1 cellular context compared by ENCODE assay signal in the genomic region with DNA sequence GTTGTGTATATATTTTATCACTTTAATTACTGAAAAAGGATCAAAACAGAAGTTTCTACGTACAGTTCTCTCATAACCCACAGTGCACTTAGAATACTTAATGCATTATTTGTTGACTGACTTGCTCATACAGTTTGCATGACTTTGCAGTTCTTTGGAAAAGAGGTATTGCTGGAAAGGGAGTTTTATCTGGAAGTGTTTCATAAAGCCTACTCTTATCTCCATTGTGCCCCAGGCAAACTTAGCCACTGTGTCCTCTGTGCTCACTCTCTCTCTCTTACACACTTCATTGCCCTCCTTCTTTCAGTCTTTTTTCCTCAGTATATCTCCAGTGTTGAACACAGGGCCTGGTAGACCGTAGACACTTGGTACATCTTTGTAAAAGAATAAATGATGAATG.
TF ChIP-seq lines count a peak whose summit lies in the region.

No MANE protein-coding gene starts in this region.

TF ChIP-seq in GM23338, 12 proteins besides CTCF, POLR2A, EP300 and RAD21 (continued from another document):
- TF ChIP-seq REST (IDR thresholded peaks at IDR 0.05; ENCODE audit: unreplicated experiment) (no peak), ETS1 (IDR thresholded peaks at IDR 0.05) (no peak), CREB1 (CRISPR knock-in tag; IDR thresholded peaks at IDR 0.05; ENCODE audit: low read depth) (no peak)
